Comparison of ENCODE assay signal across 9 cellular contexts in genomic region chr3:172154768-172155649, GRCh38.
DNase-seq lines count a peak whose midpoint lies in the region; ATAC-seq and TF ChIP-seq lines count a peak whose summit lies in the region.
"Had no signal": no experiment of that assay in that cellular context is flagged by ENCODE, and none has a peak within 500 bp of the region (broad histone marks: within the 10 kb centered on the region; RNA-seq: fewer than 3 reads in every experiment).

No MANE protein-coding gene starts in this region.

- ATAC-seq in GM19023 (IDR thresholded peaks at IDR 0.05; ENCODE audit: unreplicated experiment), result peak; percentile 67
- peak; percentile 76 for ATAC-seq in HG02885 (IDR thresholded peaks at IDR 0.05; ENCODE audit: poor library complexity, unreplicated experiment)
- ATAC-seq in activated CD4-positive, CD25-positive, alpha-beta regulatory T cell treated with anti-CD3 and anti-CD28 coated beads, Interleukin-2, amount 50 U/mL, for 24 hours, result no peak

- no peak overlapping the region for H2AFZ ChIP-seq in mammary epithelial cell (ENCODE audit: low read depth, low read length)

- H3K36me3 ChIP-seq in mammary epithelial cell (ENCODE audit: insufficient read depth, low read length) (no peaks in the 10 kb centered on the region), rectal smooth muscle tissue (ENCODE audit: control insufficient read depth, insufficient read depth, low read length) (no peaks in the 10 kb centered on the region)

- CTCF ChIA-PET in mammary epithelial cell (lab: Charles Lee; ENCODE audit: low non-redundant PET), result no interaction called here

- dilution Hi-C loops in mammary epithelial cell (cut with HindIII; ENCODE audit: low sequenced_read_pairs), result no loop called here

- no peaks in the 10 kb centered on the region for H3K9me3 ChIP-seq in mammary epithelial cell (replicated peaks; ENCODE audit: insufficient read depth, low read length)

- intact Hi-C loops in mammary epithelial cell (cut with micrococcal nuclease) (no loop called here), lower leg skin (cut with DNase I; ENCODE audit: low total_unique reads) (no loop called here)

- H3K27ac ChIP-seq in mammary epithelial cell (ENCODE audit: insufficient read depth, low read depth, low read length) (peak overlapping the region; percentile 87), rectal smooth muscle tissue (ENCODE audit: low read depth, low read length) (peak overlapping the region; percentile 57)

- no peak overlapping the region for H3K4me3 ChIP-seq in mammary epithelial cell (replicated peaks in 1 of 3; ENCODE audit: insufficient read depth in 1 of 3, low read depth in 2 of 3, low read length in 3 of 3)
- H3K4me3 ChIP-seq in rectal smooth muscle tissue (ENCODE audit: low read length), result no peak overlapping the region
- H3K4me3 ChIP-seq in lower leg skin (ENCODE audit: low read depth, poor library complexity, severe bottlenecking), result no peak overlapping the region

- H3K27me3 ChIP-seq in mammary epithelial cell (ENCODE audit: insufficient read depth, low read length) (no peaks in the 10 kb centered on the region), rectal smooth muscle tissue (ENCODE audit: control insufficient read depth, insufficient read depth, low read length) (no peaks in the 10 kb centered on the region)

- no TSS peak for BruUV-seq in mammary epithelial cell (replicated peaks; lab: Mats Ljungman, UMichigan)

- no peak for TF ChIP-seq CTCF in mammary epithelial cell (conservative IDR thresholded peaks at IDR 0.05 in 1 of 2, IDR thresholded peaks at IDR 0.05 in 1 of 2; ENCODE audit: extremely low read depth in 1 of 2, insufficient read depth in 1 of 2, low read depth in 1 of 2, low read length in 2 of 2)
- TF ChIP-seq CTCF in lower leg skin (IDR thresholded peaks at IDR 0.05), result no peak

- in situ Hi-C loops in mammary epithelial cell (cut with MboI; ENCODE audit: low sequenced_read_pairs in 2 of 2), result no loop called here

- H3K79me2 ChIP-seq in mammary epithelial cell (ENCODE audit: insufficient read depth, low read length), result peaks cover 87% of the 10 kb centered on the region

- 68% methylated on average over 6 of the region's 6 CpGs for WGBS in mammary epithelial cell (ENCODE audit: low coverage, missing lambda C conversion rate)
- WGBS in lower leg skin, 2 donors, result 81 to 87% methylated on average over 6 of the region's 6 CpGs

- H3K4me1 ChIP-seq in mammary epithelial cell (ENCODE audit: insufficient read depth, low read length) (peaks cover 67% of the 10 kb centered on the region), rectal smooth muscle tissue (ENCODE audit: control insufficient read depth, insufficient read depth, low read length) (peaks cover 29% of the 10 kb centered on the region)

- H3K4me2 ChIP-seq in mammary epithelial cell (ENCODE audit: insufficient read depth, low read depth, low read length), result peak overlapping the region; percentile 11

- TF ChIP-seq POLR2A in lower leg skin (IDR thresholded peaks at IDR 0.05), result no peak

- no peak for DNase-seq in mammary epithelial cell
- DNase-seq in lower leg skin (ENCODE audit: low spot score in 2 of 2), result no peak
- no peak for DNase-seq in SHP77 (lab: John Stamatoyannopoulos, UW)
- no peak for DNase-seq in NCI-H748 treated with DMSO at 0.1 percent for 48 hours (lab: John Stamatoyannopoulos, UW)
- DNase-seq: NCI-H1930 had no signal

- H3K9ac ChIP-seq in mammary epithelial cell (ENCODE audit: insufficient read depth, low read length) (peak overlapping the region; percentile 24), rectal smooth muscle tissue (ENCODE audit: low read length) (no peak overlapping the region)

- H4K20me1 ChIP-seq in mammary epithelial cell (ENCODE audit: insufficient read depth, low read length), result no peaks in the 10 kb centered on the region

Comparison
In these comparisons a context has a peak if more than half of its experiments do, and no peak if none do; other contexts are left out.
1. ATAC-seq: peak in GM19023 (single experiment) and HG02885 (single experiment); none in activated CD4-positive, CD25-positive, alpha-beta regulatory T cell treated with anti-CD3 and anti-CD28 coated beads, Interleukin-2, amount 50 U/mL, for 24 hours (0 of 2).